ENCODE assay signal across 1 cellular context in genomic region chr19:34733826-34734600, GRCh38.
A peak's percentile ranks its signal among the peaks of the same experiment; 100 is the strongest.
TF ChIP-seq lines count a peak whose summit lies in the region.

Gene ZNF181, plus strand, starts transcription at chr19:34734243. Its CDS starts 795 bp downstream, at chr19:34735038.

TF ChIP-seq in HepG2, 621 proteins besides CTCF, POLR2A, EP300 and RAD21 (continued from another document and continues in another):
- TF ChIP-seq, protein P1, sequence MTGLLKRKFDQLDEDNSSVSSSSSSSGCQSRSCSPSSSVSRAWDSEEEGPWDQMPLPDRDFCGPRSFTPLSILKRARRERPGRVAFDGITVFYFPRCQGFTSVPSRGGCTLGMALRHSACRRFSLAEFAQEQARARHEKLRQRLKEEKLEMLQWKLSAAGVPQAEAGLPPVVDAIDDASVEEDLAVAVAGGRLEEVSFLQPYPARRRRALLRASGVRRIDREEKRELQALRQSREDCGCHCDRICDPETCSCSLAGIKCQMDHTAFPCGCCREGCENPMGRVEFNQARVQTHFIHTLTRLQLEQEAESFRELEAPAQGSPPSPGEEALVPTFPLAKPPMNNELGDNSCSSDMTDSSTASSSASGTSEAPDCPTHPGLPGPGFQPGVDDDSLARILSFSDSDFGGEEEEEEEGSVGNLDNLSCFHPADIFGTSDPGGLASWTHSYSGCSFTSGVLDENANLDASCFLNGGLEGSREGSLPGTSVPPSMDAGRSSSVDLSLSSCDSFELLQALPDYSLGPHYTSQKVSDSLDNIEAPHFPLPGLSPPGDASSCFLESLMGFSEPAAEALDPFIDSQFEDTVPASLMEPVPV (CRISPR knock-in tag; IDR thresholded peaks at IDR 0.05): 0 out of 2 replicates have a peak, but pooled peaks have one; percentile 14
- TF ChIP-seq PAF1 (CRISPR knock-in tag; IDR thresholded peaks at IDR 0.05): no peak
- TF ChIP-seq MEIS1 (CRISPR knock-in tag; IDR thresholded peaks at IDR 0.05; ENCODE audit: borderline replicate concordance): no peak
- TF ChIP-seq RFXAP (CRISPR knock-in tag; IDR thresholded peaks at IDR 0.05; ENCODE audit: borderline replicate concordance): no peak
- TF ChIP-seq ZNF20 (CRISPR knock-in tag; IDR thresholded peaks at IDR 0.05): no peak
- TF ChIP-seq THAP11 (CRISPR knock-in tag; IDR thresholded peaks at IDR 0.05): peak; percentile 97
- TF ChIP-seq, protein P2, sequence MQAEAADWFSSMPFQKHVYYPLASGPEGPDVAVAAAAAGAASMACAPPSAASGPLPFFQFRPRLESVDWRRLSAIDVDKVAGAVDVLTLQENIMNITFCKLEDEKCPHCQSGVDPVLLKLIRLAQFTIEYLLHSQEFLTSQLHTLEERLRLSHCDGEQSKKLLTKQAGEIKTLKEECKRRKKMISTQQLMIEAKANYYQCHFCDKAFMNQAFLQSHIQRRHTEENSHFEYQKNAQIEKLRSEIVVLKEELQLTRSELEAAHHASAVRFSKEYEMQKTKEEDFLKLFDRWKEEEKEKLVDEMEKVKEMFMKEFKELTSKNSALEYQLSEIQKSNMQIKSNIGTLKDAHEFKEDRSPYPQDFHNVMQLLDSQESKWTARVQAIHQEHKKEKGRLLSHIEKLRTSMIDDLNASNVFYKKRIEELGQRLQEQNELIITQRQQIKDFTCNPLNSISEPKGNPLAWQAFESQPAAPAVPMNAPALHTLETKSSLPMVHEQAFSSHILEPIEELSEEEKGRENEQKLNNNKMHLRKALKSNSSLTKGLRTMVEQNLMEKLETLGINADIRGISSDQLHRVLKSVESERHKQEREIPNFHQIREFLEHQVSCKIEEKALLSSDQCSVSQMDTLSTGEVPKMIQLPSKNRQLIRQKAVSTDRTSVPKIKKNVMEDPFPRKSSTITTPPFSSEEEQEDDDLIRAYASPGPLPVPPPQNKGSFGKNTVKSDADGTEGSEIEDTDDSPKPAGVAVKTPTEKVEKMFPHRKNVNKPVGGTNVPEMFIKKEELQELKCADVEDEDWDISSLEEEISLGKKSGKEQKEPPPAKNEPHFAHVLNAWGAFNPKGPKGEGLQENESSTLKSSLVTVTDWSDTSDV (CRISPR knock-in tag; IDR thresholded peaks at IDR 0.05): no peak
- TF ChIP-seq, protein P3, sequence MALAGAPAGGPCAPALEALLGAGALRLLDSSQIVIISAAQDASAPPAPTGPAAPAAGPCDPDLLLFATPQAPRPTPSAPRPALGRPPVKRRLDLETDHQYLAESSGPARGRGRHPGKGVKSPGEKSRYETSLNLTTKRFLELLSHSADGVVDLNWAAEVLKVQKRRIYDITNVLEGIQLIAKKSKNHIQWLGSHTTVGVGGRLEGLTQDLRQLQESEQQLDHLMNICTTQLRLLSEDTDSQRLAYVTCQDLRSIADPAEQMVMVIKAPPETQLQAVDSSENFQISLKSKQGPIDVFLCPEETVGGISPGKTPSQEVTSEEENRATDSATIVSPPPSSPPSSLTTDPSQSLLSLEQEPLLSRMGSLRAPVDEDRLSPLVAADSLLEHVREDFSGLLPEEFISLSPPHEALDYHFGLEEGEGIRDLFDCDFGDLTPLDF (CRISPR knock-in tag; IDR thresholded peaks at IDR 0.05): no peak
- no peak for TF ChIP-seq ZC3H4 (CRISPR knock-in tag; IDR thresholded peaks at IDR 0.05; ENCODE audit: borderline replicate concordance)
- TF ChIP-seq, protein P4, sequence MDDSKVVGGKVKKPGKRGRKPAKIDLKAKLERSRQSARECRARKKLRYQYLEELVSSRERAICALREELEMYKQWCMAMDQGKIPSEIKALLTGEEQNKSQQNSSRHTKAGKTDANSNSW (CRISPR knock-in tag; IDR thresholded peaks at IDR 0.05; ENCODE audit: borderline replicate concordance): no peak
- peak in 1 of 2 experiments; percentile 67; a peak in 3 of 4 replicates for TF ChIP-seq NR2F1 (CRISPR knock-in tag; IDR thresholded peaks at IDR 0.05)
- no peak for TF ChIP-seq ATRX (CRISPR knock-in tag; IDR thresholded peaks at IDR 0.05; ENCODE audit: borderline replicate concordance)
- TF ChIP-seq, protein P5, sequence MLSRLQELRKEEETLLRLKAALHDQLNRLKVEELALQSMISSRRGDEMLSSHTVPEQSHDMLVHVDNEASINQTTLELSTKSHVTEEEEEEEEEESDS (CRISPR knock-in tag; IDR thresholded peaks at IDR 0.05; ENCODE audit: borderline replicate concordance): no peak
- no peak for TF ChIP-seq SKIL (CRISPR knock-in tag; IDR thresholded peaks at IDR 0.05; ENCODE audit: borderline replicate concordance)
- peak; percentile 89 for TF ChIP-seq YY1 (IDR thresholded peaks at IDR 0.05; ENCODE audit: insufficient read depth, insufficient replicate concordance, low read depth, low read length)
- no peak for TF ChIP-seq ZNF367 (CRISPR knock-in tag; IDR thresholded peaks at IDR 0.05; ENCODE audit: borderline replicate concordance)
- TF ChIP-seq, protein P6, sequence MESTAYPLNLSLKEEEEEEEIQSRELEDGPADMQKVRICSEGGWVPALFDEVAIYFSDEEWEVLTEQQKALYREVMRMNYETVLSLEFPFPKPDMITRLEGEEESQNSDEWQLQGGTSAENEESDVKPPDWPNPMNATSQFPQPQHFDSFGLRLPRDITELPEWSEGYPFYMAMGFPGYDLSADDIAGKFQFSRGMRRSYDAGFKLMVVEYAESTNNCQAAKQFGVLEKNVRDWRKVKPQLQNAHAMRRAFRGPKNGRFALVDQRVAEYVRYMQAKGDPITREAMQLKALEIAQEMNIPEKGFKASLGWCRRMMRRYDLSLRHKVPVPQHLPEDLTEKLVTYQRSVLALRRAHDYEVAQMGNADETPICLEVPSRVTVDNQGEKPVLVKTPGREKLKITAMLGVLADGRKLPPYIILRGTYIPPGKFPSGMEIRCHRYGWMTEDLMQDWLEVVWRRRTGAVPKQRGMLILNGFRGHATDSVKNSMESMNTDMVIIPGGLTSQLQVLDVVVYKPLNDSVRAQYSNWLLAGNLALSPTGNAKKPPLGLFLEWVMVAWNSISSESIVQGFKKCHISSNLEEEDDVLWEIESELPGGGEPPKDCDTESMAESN (CRISPR knock-in tag; conservative IDR thresholded peaks at IDR 0.05): peak; percentile 68
- no peak for TF ChIP-seq RNF2 (conservative IDR thresholded peaks at IDR 0.05; ENCODE audit: low read depth)
- no peak for TF ChIP-seq MBD4 (IDR thresholded peaks at IDR 0.05; ENCODE audit: borderline replicate concordance, low read length)
- no peak for TF ChIP-seq ZSCAN20 (CRISPR knock-in tag; IDR thresholded peaks at IDR 0.05; ENCODE audit: borderline replicate concordance)
- TF ChIP-seq ZFP90 (CRISPR knock-in tag; IDR thresholded peaks at IDR 0.05; ENCODE audit: borderline replicate concordance): no peak; the same call in 1 of the 2 replicates
- TF ChIP-seq SNRNP70 (IDR thresholded peaks at IDR 0.05; ENCODE audit: low read depth, low read length): no peak
- peak; percentile 73; the same call in 1 of the 2 replicates for TF ChIP-seq ARID4A (CRISPR knock-in tag; IDR thresholded peaks at IDR 0.05; ENCODE audit: borderline replicate concordance)
- TF ChIP-seq, protein P7, sequence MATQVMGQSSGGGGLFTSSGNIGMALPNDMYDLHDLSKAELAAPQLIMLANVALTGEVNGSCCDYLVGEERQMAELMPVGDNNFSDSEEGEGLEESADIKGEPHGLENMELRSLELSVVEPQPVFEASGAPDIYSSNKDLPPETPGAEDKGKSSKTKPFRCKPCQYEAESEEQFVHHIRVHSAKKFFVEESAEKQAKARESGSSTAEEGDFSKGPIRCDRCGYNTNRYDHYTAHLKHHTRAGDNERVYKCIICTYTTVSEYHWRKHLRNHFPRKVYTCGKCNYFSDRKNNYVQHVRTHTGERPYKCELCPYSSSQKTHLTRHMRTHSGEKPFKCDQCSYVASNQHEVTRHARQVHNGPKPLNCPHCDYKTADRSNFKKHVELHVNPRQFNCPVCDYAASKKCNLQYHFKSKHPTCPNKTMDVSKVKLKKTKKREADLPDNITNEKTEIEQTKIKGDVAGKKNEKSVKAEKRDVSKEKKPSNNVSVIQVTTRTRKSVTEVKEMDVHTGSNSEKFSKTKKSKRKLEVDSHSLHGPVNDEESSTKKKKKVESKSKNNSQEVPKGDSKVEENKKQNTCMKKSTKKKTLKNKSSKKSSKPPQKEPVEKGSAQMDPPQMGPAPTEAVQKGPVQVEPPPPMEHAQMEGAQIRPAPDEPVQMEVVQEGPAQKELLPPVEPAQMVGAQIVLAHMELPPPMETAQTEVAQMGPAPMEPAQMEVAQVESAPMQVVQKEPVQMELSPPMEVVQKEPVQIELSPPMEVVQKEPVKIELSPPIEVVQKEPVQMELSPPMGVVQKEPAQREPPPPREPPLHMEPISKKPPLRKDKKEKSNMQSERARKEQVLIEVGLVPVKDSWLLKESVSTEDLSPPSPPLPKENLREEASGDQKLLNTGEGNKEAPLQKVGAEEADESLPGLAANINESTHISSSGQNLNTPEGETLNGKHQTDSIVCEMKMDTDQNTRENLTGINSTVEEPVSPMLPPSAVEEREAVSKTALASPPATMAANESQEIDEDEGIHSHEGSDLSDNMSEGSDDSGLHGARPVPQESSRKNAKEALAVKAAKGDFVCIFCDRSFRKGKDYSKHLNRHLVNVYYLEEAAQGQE (IDR thresholded peaks at IDR 0.05; ENCODE audit: borderline replicate concordance in 1 of 2, low read depth in 1 of 2, low read length in 2 of 2): no peak
- TF ChIP-seq, protein P8, sequence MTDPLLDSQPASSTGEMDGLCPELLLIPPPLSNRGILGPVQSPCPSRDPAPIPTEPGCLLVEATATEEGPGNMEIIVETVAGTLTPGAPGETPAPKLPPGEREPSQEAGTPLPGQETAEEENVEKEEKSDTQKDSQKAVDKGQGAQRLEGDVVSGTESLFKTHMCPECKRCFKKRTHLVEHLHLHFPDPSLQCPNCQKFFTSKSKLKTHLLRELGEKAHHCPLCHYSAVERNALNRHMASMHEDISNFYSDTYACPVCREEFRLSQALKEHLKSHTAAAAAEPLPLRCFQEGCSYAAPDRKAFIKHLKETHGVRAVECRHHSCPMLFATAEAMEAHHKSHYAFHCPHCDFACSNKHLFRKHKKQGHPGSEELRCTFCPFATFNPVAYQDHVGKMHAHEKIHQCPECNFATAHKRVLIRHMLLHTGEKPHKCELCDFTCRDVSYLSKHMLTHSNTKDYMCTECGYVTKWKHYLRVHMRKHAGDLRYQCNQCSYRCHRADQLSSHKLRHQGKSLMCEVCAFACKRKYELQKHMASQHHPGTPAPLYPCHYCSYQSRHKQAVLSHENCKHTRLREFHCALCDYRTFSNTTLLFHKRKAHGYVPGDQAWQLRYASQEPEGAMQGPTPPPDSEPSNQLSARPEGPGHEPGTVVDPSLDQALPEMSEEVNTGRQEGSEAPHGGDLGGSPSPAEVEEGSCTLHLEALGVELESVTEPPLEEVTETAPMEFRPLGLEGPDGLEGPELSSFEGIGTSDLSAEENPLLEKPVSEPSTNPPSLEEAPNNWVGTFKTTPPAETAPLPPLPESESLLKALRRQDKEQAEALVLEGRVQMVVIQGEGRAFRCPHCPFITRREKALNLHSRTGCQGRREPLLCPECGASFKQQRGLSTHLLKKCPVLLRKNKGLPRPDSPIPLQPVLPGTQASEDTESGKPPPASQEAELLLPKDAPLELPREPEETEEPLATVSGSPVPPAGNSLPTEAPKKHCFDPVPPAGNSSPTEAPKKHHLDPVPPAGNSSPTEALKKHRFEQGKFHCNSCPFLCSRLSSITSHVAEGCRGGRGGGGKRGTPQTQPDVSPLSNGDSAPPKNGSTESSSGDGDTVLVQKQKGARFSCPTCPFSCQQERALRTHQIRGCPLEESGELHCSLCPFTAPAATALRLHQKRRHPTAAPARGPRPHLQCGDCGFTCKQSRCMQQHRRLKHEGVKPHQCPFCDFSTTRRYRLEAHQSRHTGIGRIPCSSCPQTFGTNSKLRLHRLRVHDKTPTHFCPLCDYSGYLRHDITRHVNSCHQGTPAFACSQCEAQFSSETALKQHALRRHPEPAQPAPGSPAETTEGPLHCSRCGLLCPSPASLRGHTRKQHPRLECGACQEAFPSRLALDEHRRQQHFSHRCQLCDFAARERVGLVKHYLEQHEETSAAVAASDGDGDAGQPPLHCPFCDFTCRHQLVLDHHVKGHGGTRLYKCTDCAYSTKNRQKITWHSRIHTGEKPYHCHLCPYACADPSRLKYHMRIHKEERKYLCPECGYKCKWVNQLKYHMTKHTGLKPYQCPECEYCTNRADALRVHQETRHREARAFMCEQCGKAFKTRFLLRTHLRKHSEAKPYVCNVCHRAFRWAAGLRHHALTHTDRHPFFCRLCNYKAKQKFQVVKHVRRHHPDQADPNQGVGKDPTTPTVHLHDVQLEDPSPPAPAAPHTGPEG (CRISPR knock-in tag; IDR thresholded peaks at IDR 0.05): no peak
- peak; percentile 60; the same call in 1 of the 2 replicates for TF ChIP-seq ZNF329 (CRISPR knock-in tag; IDR thresholded peaks at IDR 0.05; ENCODE audit: low read depth)
- TF ChIP-seq ELF1 (CRISPR knock-in tag; IDR thresholded peaks at IDR 0.05): peak; percentile 91
- TF ChIP-seq ZNF207 (IDR thresholded peaks at IDR 0.05; ENCODE audit: borderline replicate concordance): no peak
- no peak for TF ChIP-seq ARNT2 (CRISPR knock-in tag; IDR thresholded peaks at IDR 0.05; ENCODE audit: low read depth)
- TF ChIP-seq TARDBP (CRISPR knock-in tag; IDR thresholded peaks at IDR 0.05): no peak; the same call in 1 of the 2 replicates
